In genomic region chrX:12137982-12138365, GRCh38 we compare ENCODE assay signal across 9 cellular contexts. TPM values are rescaled to one million over a fixed set of nuclear protein-coding genes. Genes with fewer than 3 reads are reported as not detected.
A peak's percentile ranks its signal among the peaks of the same experiment; 100 is the strongest.
DNase-seq lines count a peak whose midpoint lies in the region; TF ChIP-seq lines count a peak whose summit lies in the region.
"Had no signal": no experiment of that assay in that cellular context is flagged by ENCODE, and none has a peak within 500 bp of the region (broad histone marks: within the 10 kb centered on the region; RNA-seq: fewer than 3 reads in every experiment).

No MANE protein-coding gene starts in this region.

- H3K9me3 ChIP-seq in breast epithelium, result no peaks in the 10 kb centered on the region
- H3K9me3 ChIP-seq in stomach smooth muscle (ENCODE audit: control insufficient read depth in 2 of 2, low read length in 2 of 2), result no peaks in the 10 kb centered on the region

- intact Hi-C loops in breast epithelium (cut with DNase I; ENCODE audit: low total_unique reads), result no loop called here

- no peak for TF ChIP-seq CTCF in breast epithelium (IDR thresholded peaks at IDR 0.05)

- H3K9ac ChIP-seq in stomach smooth muscle (ENCODE audit: low read length in 2 of 2), result no peak overlapping the region

- H3K4me3 ChIP-seq in Jurkat, Clone E6-1 (ENCODE audit: low read length), result peak overlapping the region; percentile 57
- H3K4me3 ChIP-seq in breast epithelium (peak overlapping the region; percentile 20 to 44 (median 31)), stomach smooth muscle (ENCODE audit: low read length in 2 of 2) (peak overlapping the region; percentile 62 to 71)
- H3K4me3 ChIP-seq: GM12878 had no signal

- no peak for DNase-seq in Jurkat, Clone E6-1 (ENCODE audit: low read depth, low spot score)
- no peak for DNase-seq in breast epithelium (ENCODE audit: low spot score in 2 of 2)
- peak; percentile 7 for DNase-seq in iPS-NIHi11 (ENCODE audit: low spot score)
- no peak for DNase-seq in SKM-1 (lab: John Stamatoyannopoulos, UW; ENCODE audit: unreplicated experiment)
- DNase-seq in activated T-cell treated with anti-CD3 and anti-CD28 coated beads for 4 hours, result no peak
- no peak for DNase-seq in activated T-cell treated with anti-CD3 and anti-CD28 coated beads, Interleukin-2, amount 50 U/mL, for 48 hours
- DNase-seq: Kasumi-1 had no signal

- H3K27me3 ChIP-seq in breast epithelium (peaks cover 0 to 53% of the 10 kb centered on the region in 2 donors), stomach smooth muscle (ENCODE audit: control insufficient read depth in 1 of 2, insufficient read depth in 2 of 2, low read length in 2 of 2) (peaks cover 2 to 11% of the 10 kb centered on the region in 2 donors)

- H3K27ac ChIP-seq in breast epithelium (no peak overlapping the region), stomach smooth muscle (ENCODE audit: low read length) (no peak overlapping the region)

- H3K4me1 ChIP-seq in breast epithelium, result no peaks in the 10 kb centered on the region
- H3K4me1 ChIP-seq in stomach smooth muscle (ENCODE audit: control insufficient read depth, insufficient read depth, low read length), result peaks cover 2% of the 10 kb centered on the region

- TF ChIP-seq POLR2A in breast epithelium (IDR thresholded peaks at IDR 0.05), result no peak

- H3K36me3 ChIP-seq in breast epithelium, result no peaks in the 10 kb centered on the region
- H3K36me3 ChIP-seq in stomach smooth muscle (ENCODE audit: control insufficient read depth in 2 of 2, insufficient read depth in 2 of 2, low read length in 2 of 2), result no peaks in the 10 kb centered on the region

RNA-seq across cellular contexts. Expression of gene FRMPD4, which starts 0.3 kb away (rescaled TPM):
- polyA plus RNA-seq in Jurkat, Clone E6-1 (2012; ENCODE audit: insufficient read depth, insufficient read length), result 0.27 TPM
- under 1 TPM; under 0.01 TPM for total RNA-seq in breast epithelium
- total RNA-seq: GM12878 had no signal
- polyA plus RNA-seq: GM12878 had no signal
